15 cellular contexts compared by ENCODE assay signal in the genomic region with DNA sequence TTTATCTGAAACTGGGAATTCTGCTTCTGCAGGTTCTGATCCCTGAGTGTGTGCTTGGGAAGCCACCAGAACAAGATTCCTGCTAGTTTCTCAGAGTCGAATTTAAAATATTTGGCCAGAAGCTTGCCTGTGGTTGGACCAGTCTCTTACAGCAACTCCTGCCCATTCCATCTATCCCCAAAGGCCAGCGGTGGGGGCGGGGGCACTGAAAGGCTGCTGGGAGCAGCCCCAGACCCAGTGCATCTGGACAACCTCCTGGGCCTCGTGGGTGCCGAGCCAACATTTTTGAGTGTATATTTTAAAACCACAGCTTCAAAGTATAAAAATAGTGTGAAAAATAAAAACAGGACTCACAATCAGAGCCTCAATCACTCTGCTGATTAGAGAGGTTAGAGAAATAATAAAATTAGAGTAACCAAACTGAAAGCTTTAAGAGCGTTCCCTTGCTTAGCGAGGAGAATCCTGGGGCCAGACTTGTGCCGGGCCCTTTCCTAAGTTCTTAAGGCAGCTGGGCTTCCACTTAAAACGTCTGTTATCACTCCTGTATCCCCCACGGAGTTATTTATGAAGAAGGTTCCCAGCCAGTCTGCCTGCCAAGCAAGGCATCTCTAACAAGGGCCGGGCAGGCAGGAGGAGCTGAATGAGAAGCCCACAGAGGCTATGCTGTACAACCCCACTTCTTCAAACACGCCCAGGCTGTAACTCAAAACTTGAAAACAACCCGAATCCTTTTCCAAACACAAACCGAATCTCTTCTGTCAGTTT. TPM values are rescaled to one million over a fixed set of nuclear protein-coding genes. Genes with fewer than 3 reads are reported as not detected.
DNase-seq lines count a peak whose midpoint lies in the region; ATAC-seq and TF ChIP-seq lines count a peak whose summit lies in the region.
"Had no signal": no experiment of that assay in that cellular context is flagged by ENCODE, and none has a peak within 500 bp of the region (broad histone marks: within the 10 kb centered on the region; RNA-seq: fewer than 3 reads in every experiment).

No MANE protein-coding gene starts in this region.

- no peaks in the 10 kb centered on the region for H4K20me1 ChIP-seq in mammary epithelial cell (ENCODE audit: insufficient read depth, low read length)

- no peak for DNase-seq in MCF 10A (ENCODE audit: unreplicated experiment)
- no peak for DNase-seq in mammary epithelial cell
- no peak for DNase-seq in right atrium auricular region (ENCODE audit: low spot score)
- DNase-seq in aorta = peak; percentile 84 to 86
- DNase-seq in foreskin fibroblast = no peak
- DNase-seq in NCI-H748 (lab: John Stamatoyannopoulos, UW; ENCODE audit: unreplicated experiment) = no peak
- no peak for DNase-seq in mesenteric fat pad (ENCODE audit: low spot score)
- DNase-seq: dorsolateral prefrontal cortex, hypothalamus, naive B cell, NCI-H2029 treated with DMSO at 0.1 percent for 48 hours had no signal

- TF ChIP-seq CTCF in MCF 10A (IDR thresholded peaks at IDR 0.05; ENCODE audit: unreplicated experiment) (no peak), mammary epithelial cell (conservative IDR thresholded peaks at IDR 0.05 in 1 of 2, IDR thresholded peaks at IDR 0.05 in 1 of 2; ENCODE audit: extremely low read depth in 1 of 2, insufficient read depth in 1 of 2, low read depth in 1 of 2, low read length in 2 of 2) (no peak), right atrium auricular region (IDR thresholded peaks at IDR 0.05) (no peak), foreskin fibroblast (IDR thresholded peaks at IDR 0.05; ENCODE audit: low read depth, low read length) (no peak)

- no peak overlapping the region for H2AFZ ChIP-seq in mammary epithelial cell (ENCODE audit: low read depth, low read length)

- H3K36me3 Mint-ChIP-seq in MCF 10A (ENCODE audit: insufficient read depth, unreplicated experiment) = peaks cover 29% of the 10 kb centered on the region

- no peaks in the 10 kb centered on the region for H3K27me3 Mint-ChIP-seq in MCF 10A (ENCODE audit: insufficient read depth, unreplicated experiment)
- H3K27me3 Mint-ChIP-seq: naive B cell had no signal

- no TSS peak for BruUV-seq in MCF 10A (replicated peaks; lab: Mats Ljungman, UMichigan)
- BruUV-seq in mammary epithelial cell (replicated peaks; lab: Mats Ljungman, UMichigan) = no TSS peak

- no peak overlapping the region for H3K4me2 ChIP-seq in mammary epithelial cell (ENCODE audit: insufficient read depth, low read depth, low read length)
- H3K4me2 ChIP-seq: KMS-11 had no signal

- H3K9me3 Mint-ChIP-seq in MCF 10A (ENCODE audit: unreplicated experiment) = no peaks in the 10 kb centered on the region
- H3K9me3 Mint-ChIP-seq: naive B cell; stimulated activated effector memory CD8-positive, alpha-beta T cell treated with anti-CD3 and anti-CD28 coated beads, Interleukin-12 subunit alpha, Interleukin-12 subunit beta, amount 100 ng/mL, for 72 hours; T-helper 1 cell treated with Interleukin-12 subunit alpha and Interleukin-12 subunit beta and Interleukin-4 antibody, amounts not matched to agents 30 μg/mL and 1 μg/mL, for 36 hours had no signal

- no peaks in the 10 kb centered on the region for H3K9me3 ChIP-seq in mammary epithelial cell (replicated peaks; ENCODE audit: insufficient read depth, low read length)
- no peaks in the 10 kb centered on the region for H3K9me3 ChIP-seq in right atrium auricular region
- H3K9me3 ChIP-seq in aorta (ENCODE audit: control insufficient read depth, low read length) = no peaks in the 10 kb centered on the region

- H3K4me3 Mint-ChIP-seq in MCF 10A (ENCODE audit: unreplicated experiment) = no peak overlapping the region
- H3K4me3 Mint-ChIP-seq: naive B cell; stimulated activated effector memory CD8-positive, alpha-beta T cell treated with anti-CD3 and anti-CD28 coated beads, Interleukin-12 subunit alpha, Interleukin-12 subunit beta, amount 100 ng/mL, for 72 hours; T-helper 1 cell treated with Interleukin-12 subunit alpha and Interleukin-12 subunit beta and Interleukin-4 antibody, amounts not matched to agents 30 μg/mL and 1 μg/mL, for 36 hours had no signal

- ATAC-seq in aorta (ENCODE audit: low FRiP score) = peak; percentile 58
- ATAC-seq: stimulated activated effector memory CD8-positive, alpha-beta T cell treated with anti-CD3 and anti-CD28 coated beads, Interleukin-12 subunit alpha, Interleukin-12 subunit beta, amount 100 ng/mL, for 72 hours had no signal

- H3K4me1 ChIP-seq in mammary epithelial cell (ENCODE audit: insufficient read depth, low read length) = peaks cover 4% of the 10 kb centered on the region
- H3K4me1 ChIP-seq in right atrium auricular region = peaks cover 5 to 60% of the 10 kb centered on the region in 2 donors
- peaks cover 42% of the 10 kb centered on the region for H3K4me1 ChIP-seq in rectal smooth muscle tissue (ENCODE audit: control insufficient read depth, insufficient read depth, low read length)
- H3K4me1 ChIP-seq in aorta (ENCODE audit: control insufficient read depth in 1 of 2, insufficient read depth in 2 of 2, low read length in 2 of 2) = peaks cover 0 to 5% of the 10 kb centered on the region in 2 donors

- dilution Hi-C loops in mammary epithelial cell (cut with HindIII; ENCODE audit: low sequenced_read_pairs) = no loop called here

- no peak overlapping the region for H3K27ac ChIP-seq in mammary epithelial cell (ENCODE audit: insufficient read depth, low read depth, low read length)
- peak overlapping the region; percentile 86 to 90 for H3K27ac ChIP-seq in right atrium auricular region
- peak overlapping the region; percentile 89 for H3K27ac ChIP-seq in rectal smooth muscle tissue (ENCODE audit: low read depth, low read length)
- H3K27ac ChIP-seq in aorta (ENCODE audit: low read depth in 1 of 2, low read length in 2 of 2) = peak overlapping the region; percentile 72 to 89
- H3K27ac ChIP-seq: KMS-11 had no signal

- POLR2A ChIA-PET in MCF 10A (lab: Yijun Ruan, JAX) = no interaction called here

- H3K79me2 ChIP-seq in mammary epithelial cell (ENCODE audit: insufficient read depth, low read length) = no peaks in the 10 kb centered on the region

- no peak overlapping the region for H3K4me3 ChIP-seq in mammary epithelial cell (replicated peaks in 1 of 3; ENCODE audit: insufficient read depth in 1 of 3, low read depth in 2 of 3, low read length in 3 of 3)
- H3K4me3 ChIP-seq in right atrium auricular region = peak overlapping the region in 1 of 2 donors; percentile 12
- no peak overlapping the region for H3K4me3 ChIP-seq in rectal smooth muscle tissue (ENCODE audit: low read length)
- no peak overlapping the region for H3K4me3 ChIP-seq in aorta (ENCODE audit: low read length in 2 of 2)
- H3K4me3 ChIP-seq in foreskin fibroblast (ENCODE audit: low read depth in 1 of 2, low read length in 2 of 2) = no peak overlapping the region
- H3K4me3 ChIP-seq: dorsolateral prefrontal cortex had no signal

- H3K27ac Mint-ChIP-seq in MCF 10A (ENCODE audit: low read depth, unreplicated experiment) = peak overlapping the region; percentile 47
- H3K27ac Mint-ChIP-seq: stimulated activated effector memory CD8-positive, alpha-beta T cell treated with anti-CD3 and anti-CD28 coated beads, Interleukin-12 subunit alpha, Interleukin-12 subunit beta, amount 100 ng/mL, for 72 hours; T-helper 1 cell treated with Interleukin-12 subunit alpha and Interleukin-12 subunit beta and Interleukin-4 antibody, amounts not matched to agents 30 μg/mL and 1 μg/mL, for 36 hours had no signal

- 59% methylated on average over 14 of the region's 14 CpGs for WGBS in mammary epithelial cell (ENCODE audit: low coverage, missing lambda C conversion rate)
- 5 to 10% methylated on average over 14 of the region's 14 CpGs for WGBS in aorta, 2 donors

- in situ Hi-C loops in mammary epithelial cell (cut with MboI; ENCODE audit: low sequenced_read_pairs in 2 of 2) = no loop called here

- intact Hi-C loops in MCF 10A (cut with micrococcal nuclease) = no loop called here
- intact Hi-C loops in mammary epithelial cell (cut with micrococcal nuclease) = no loop called here
- intact Hi-C loops in aorta (cut with DNase I) = no loop called here

- H3K36me3 ChIP-seq in mammary epithelial cell (ENCODE audit: insufficient read depth, low read length) (no peaks in the 10 kb centered on the region), right atrium auricular region (no peaks in the 10 kb centered on the region), rectal smooth muscle tissue (ENCODE audit: control insufficient read depth, insufficient read depth, low read length) (no peaks in the 10 kb centered on the region), aorta (ENCODE audit: control insufficient read depth in 1 of 2, insufficient read depth in 2 of 2, low read length in 1 of 2) (no peaks in the 10 kb centered on the region)

- peaks cover 19% of the 10 kb centered on the region for H3K4me1 Mint-ChIP-seq in MCF 10A (ENCODE audit: insufficient read depth, unreplicated experiment)

- CTCF ChIA-PET in MCF 10A (lab: Yijun Ruan, JAX) = interaction anchor here (0.7 kb wide), 1 partner anchor 138 kb away, joined by 4 read pairs; no protein-coding TSS in a partner anchor
- CTCF ChIA-PET in mammary epithelial cell (lab: Charles Lee; ENCODE audit: low non-redundant PET) = no interaction called here

- H3K27me3 ChIP-seq in mammary epithelial cell (ENCODE audit: insufficient read depth, low read length) = no peaks in the 10 kb centered on the region
- H3K27me3 ChIP-seq in right atrium auricular region = no peaks in the 10 kb centered on the region
- no peaks in the 10 kb centered on the region for H3K27me3 ChIP-seq in rectal smooth muscle tissue (ENCODE audit: control insufficient read depth, insufficient read depth, low read length)
- no peaks in the 10 kb centered on the region for H3K27me3 ChIP-seq in aorta (ENCODE audit: control insufficient read depth in 1 of 2, insufficient read depth in 2 of 2, low read length in 1 of 2)
- H3K27me3 ChIP-seq: dorsolateral prefrontal cortex had no signal

- H3K9ac ChIP-seq in mammary epithelial cell (ENCODE audit: insufficient read depth, low read length) (no peak overlapping the region), rectal smooth muscle tissue (ENCODE audit: low read length) (no peak overlapping the region)
- H3K9ac ChIP-seq: KMS-11 had no signal

RNA-seq across cellular contexts. Expression of a gene that starts 38.8 kb away (rescaled TPM):
- total RNA-seq in MCF 10A (2022) (107 and 162 TPM in 2 replicates), mammary epithelial cell (100 to 1,000 TPM in 1 of 2 donors, 10 to 100 TPM in 1; 26.3 to 213 TPM), right atrium auricular region (10 to 100 TPM; 43.2 to 47.3 TPM), aorta (100 to 1,000 TPM; 180 to 231 TPM), mesenteric fat pad (237 TPM)
- polyA plus RNA-seq in mammary epithelial cell (35.6 TPM), aorta (100 to 1,000 TPM in 1 of 2 donors, 10 to 100 TPM in 1; 71.9 to 118 TPM)
- polyA minus RNA-seq in mammary epithelial cell = 68.7 TPM

Comparison
In these comparisons a context has a peak if more than half of its experiments do, and no peak if none do; other contexts are left out.
1. DNase-seq: peak in aorta (2 of 2); none in MCF 10A (single experiment), mammary epithelial cell (single experiment), right atrium auricular region (single experiment), foreskin fibroblast (0 of 2), NCI-H748 (single experiment) and mesenteric fat pad (single experiment).